27 cellular contexts compared by ENCODE assay signal in genomic region chr1:198212126-198212525, GRCh38.
"Had no signal": no experiment of that assay in that cellular context is flagged by ENCODE, and none has a peak within 500 bp of the region (broad histone marks: within the 10 kb centered on the region; RNA-seq: fewer than 3 reads in every experiment).

No MANE protein-coding gene starts in this region.

- H3K4me3 Mint-ChIP-seq: activated CD8-positive, alpha-beta memory T cell treated with anti-CD3 and anti-CD28 coated beads, Interleukin-2, amount 10 ng/mL, durations not matched to agents 7 days and 5 days; activated naive CD4-positive, alpha-beta T cell treated with anti-CD3 and anti-CD28 coated beads for 36 hours; activated naive CD8-positive, alpha-beta T cell; activated T-cell treated with anti-CD3 and anti-CD28 coated beads, Interleukin-2, amount 50 U/mL, for 24 hours; activated T-helper 1 cell treated with anti-CD3 and anti-CD28 coated beads, Interleukin-12 subunit alpha, Interleukin-12 subunit beta, Interleukin-2, Interleukin-4 antibody, amounts not matched to agents 30 ng/mL and 10 ng/mL and 1 ng/mL, durations not matched to agents 14 hours and 24 hours and 36 hours; T-helper 1 cell treated with Interleukin-12 subunit alpha and Interleukin-12 subunit beta and Interleukin-4 antibody, amounts not matched to agents 30 μg/mL and 1 μg/mL, for 36 hours had no signal

- ATAC-seq: activated CD8-positive, alpha-beta memory T cell treated with anti-CD3 and anti-CD28 coated beads, Interleukin-2, amount 10 ng/mL, durations not matched to agents 7 days and 5 days; Panc1 had no signal

- DNase-seq: activated CD4-positive, alpha-beta T cell treated with anti-CD3 and anti-CD28 coated beads for 48 hours; activated CD4-positive, alpha-beta T cell treated with anti-CD3 and anti-CD28 coated beads, Interleukin-2, amount 50 U/mL, for 4 hours; activated CD4-positive, CD25-positive, alpha-beta regulatory T cell treated with anti-CD3 and anti-CD28 coated beads, Interleukin-2, amount 50 U/mL, for 72 hours; activated CD8-positive, alpha-beta memory T cell treated with anti-CD3 and anti-CD28 coated beads, Interleukin-2, amount 10 ng/mL, durations not matched to agents 7 days and 5 days; activated gamma-delta T cell; activated naive CD4-positive, alpha-beta T cell treated with anti-CD3 and anti-CD28 coated beads for 36 hours; activated T-cell treated with anti-CD3 and anti-CD28 coated beads, Interleukin-2, amount 50 U/mL, for 24 hours; amygdala; caudate nucleus; KG1; NCI-H1092; NCI-H1417; NCI-H1694 treated with DMSO at 0.1 percent for 48 hours; NCI-H2029 treated with DMSO at 0.1 percent for 48 hours; NCI-H345; NCI-H510A; NCI-H526 treated with DMSO at 0.1 percent for 48 hours; NCI-H82; OCI-M1; Right ventricle myocardium superior; RPMI8226 had no signal

- H3K4me3 ChIP-seq: SJSA1 had no signal

- H3K27me3 Mint-ChIP-seq: activated CD8-positive, alpha-beta memory T cell treated with anti-CD3 and anti-CD28 coated beads, Interleukin-2, amount 10 ng/mL, durations not matched to agents 7 days and 5 days; activated naive CD8-positive, alpha-beta T cell; activated T-cell treated with anti-CD3 and anti-CD28 coated beads, Interleukin-2, amount 50 U/mL, for 24 hours; IgD-negative memory B cell had no signal

- H3K27me3 ChIP-seq: SJSA1 had no signal

- H3K4me1 ChIP-seq: SJSA1 had no signal

- H3K27ac ChIP-seq: SJSA1 had no signal

- H3K27ac Mint-ChIP-seq: activated CD8-positive, alpha-beta memory T cell treated with anti-CD3 and anti-CD28 coated beads, Interleukin-2, amount 10 ng/mL, durations not matched to agents 7 days and 5 days; activated naive CD4-positive, alpha-beta T cell treated with anti-CD3 and anti-CD28 coated beads for 36 hours; activated naive CD8-positive, alpha-beta T cell; activated T-cell treated with anti-CD3 and anti-CD28 coated beads, Interleukin-2, amount 50 U/mL, for 24 hours; activated T-helper 1 cell treated with anti-CD3 and anti-CD28 coated beads, Interleukin-12 subunit alpha, Interleukin-12 subunit beta, Interleukin-2, Interleukin-4 antibody, amounts not matched to agents 30 ng/mL and 10 ng/mL and 1 ng/mL, durations not matched to agents 14 hours and 24 hours and 36 hours; T-helper 1 cell treated with Interleukin-12 subunit alpha and Interleukin-12 subunit beta and Interleukin-4 antibody, amounts not matched to agents 30 μg/mL and 1 μg/mL, for 36 hours had no signal
